In genomic region chr7:132575987-132576722, GRCh38 we compare ENCODE assay signal across 9 cellular contexts. TPM values are rescaled to one million over a fixed set of nuclear protein-coding genes. Genes with fewer than 3 reads are reported as not detected.
DNase-seq lines count a peak whose midpoint lies in the region; ATAC-seq and TF ChIP-seq lines count a peak whose summit lies in the region.
"Had no signal": no experiment of that assay in that cellular context is flagged by ENCODE, and none has a peak within 500 bp of the region (broad histone marks: within the 10 kb centered on the region; RNA-seq: fewer than 3 reads in every experiment).

A gene with protein sequence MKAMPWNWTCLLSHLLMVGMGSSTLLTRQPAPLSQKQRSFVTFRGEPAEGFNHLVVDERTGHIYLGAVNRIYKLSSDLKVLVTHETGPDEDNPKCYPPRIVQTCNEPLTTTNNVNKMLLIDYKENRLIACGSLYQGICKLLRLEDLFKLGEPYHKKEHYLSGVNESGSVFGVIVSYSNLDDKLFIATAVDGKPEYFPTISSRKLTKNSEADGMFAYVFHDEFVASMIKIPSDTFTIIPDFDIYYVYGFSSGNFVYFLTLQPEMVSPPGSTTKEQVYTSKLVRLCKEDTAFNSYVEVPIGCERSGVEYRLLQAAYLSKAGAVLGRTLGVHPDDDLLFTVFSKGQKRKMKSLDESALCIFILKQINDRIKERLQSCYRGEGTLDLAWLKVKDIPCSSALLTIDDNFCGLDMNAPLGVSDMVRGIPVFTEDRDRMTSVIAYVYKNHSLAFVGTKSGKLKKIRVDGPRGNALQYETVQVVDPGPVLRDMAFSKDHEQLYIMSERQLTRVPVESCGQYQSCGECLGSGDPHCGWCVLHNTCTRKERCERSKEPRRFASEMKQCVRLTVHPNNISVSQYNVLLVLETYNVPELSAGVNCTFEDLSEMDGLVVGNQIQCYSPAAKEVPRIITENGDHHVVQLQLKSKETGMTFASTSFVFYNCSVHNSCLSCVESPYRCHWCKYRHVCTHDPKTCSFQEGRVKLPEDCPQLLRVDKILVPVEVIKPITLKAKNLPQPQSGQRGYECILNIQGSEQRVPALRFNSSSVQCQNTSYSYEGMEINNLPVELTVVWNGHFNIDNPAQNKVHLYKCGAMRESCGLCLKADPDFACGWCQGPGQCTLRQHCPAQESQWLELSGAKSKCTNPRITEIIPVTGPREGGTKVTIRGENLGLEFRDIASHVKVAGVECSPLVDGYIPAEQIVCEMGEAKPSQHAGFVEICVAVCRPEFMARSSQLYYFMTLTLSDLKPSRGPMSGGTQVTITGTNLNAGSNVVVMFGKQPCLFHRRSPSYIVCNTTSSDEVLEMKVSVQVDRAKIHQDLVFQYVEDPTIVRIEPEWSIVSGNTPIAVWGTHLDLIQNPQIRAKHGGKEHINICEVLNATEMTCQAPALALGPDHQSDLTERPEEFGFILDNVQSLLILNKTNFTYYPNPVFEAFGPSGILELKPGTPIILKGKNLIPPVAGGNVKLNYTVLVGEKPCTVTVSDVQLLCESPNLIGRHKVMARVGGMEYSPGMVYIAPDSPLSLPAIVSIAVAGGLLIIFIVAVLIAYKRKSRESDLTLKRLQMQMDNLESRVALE (N-terminal part only) (minus strand): TSS chr7:132576470. CDS start chr7:132508693, 67,777 bp downstream.

- POLR2A ChIA-PET in WTC11 (lab: Charles Lee), result no interaction called here

- H3K36me3 Mint-ChIP-seq in WTC11, result no peaks in the 10 kb centered on the region

- H3K4me3 ChIP-seq in heart right ventricle, result peak within 1 kb of the TSS; percentile 44 to 76 (median 62)
- peak within 1 kb of the TSS; percentile 70 for H3K4me3 ChIP-seq in psoas muscle

- CTCF ChIA-PET in WTC11 (lab: Charles Lee), result interaction anchor here (0.6 to 2.2 kb wide), 6 partner anchors 9 to 258 kb away, joined by 3 to 12 read pairs (median 4); no protein-coding TSS in a partner anchor

- intact Hi-C loops in heart right ventricle (cut with DNase I), result loop anchor here (1.0 to 10.0 kb wide), 15 partner anchors 59 to 884 kb away; no protein-coding TSS in a partner anchor
- intact Hi-C loops in psoas muscle (cut with DNase I), result loop anchor here (5.0 to 10.0 kb wide), 2 partner anchors 179 to 181 kb away; no protein-coding TSS in a partner anchor

- H3K4me1 ChIP-seq in heart right ventricle, result peaks cover 7 to 46% (median 25%) of the 10 kb centered on the region in 9 donors
- H3K4me1 ChIP-seq in psoas muscle, result peaks cover 12% of the 10 kb centered on the region

- no peak within 1 kb of the TSS for H3K27ac Mint-ChIP-seq in WTC11

- H3K36me3 ChIP-seq in heart right ventricle (no peaks in the 10 kb centered on the region), psoas muscle (ENCODE audit: insufficient read depth in 1 of 2, low read depth in 1 of 2) (no peaks in the 10 kb centered on the region)

- TF ChIP-seq CTCF in WTC11 (IDR thresholded peaks at IDR 0.05) (no peak), heart right ventricle (IDR thresholded peaks at IDR 0.05) (no peak), psoas muscle (IDR thresholded peaks at IDR 0.05) (no peak)

- H3K27me3 Mint-ChIP-seq in WTC11 (ENCODE audit: low read depth), result peaks cover 86% of the 10 kb centered on the region

- H3K4me3 Mint-ChIP-seq in WTC11, result peak within 1 kb of the TSS; percentile 75

- H3K4me1 Mint-ChIP-seq in WTC11, result peaks cover 45% of the 10 kb centered on the region

- H3K27ac ChIP-seq in heart right ventricle (peak within 1 kb of the TSS in 9 of 10 donors; percentile 35 to 85 (median 71)), psoas muscle (no peak within 1 kb of the TSS)
- H3K27ac ChIP-seq: C4-2B had no signal

- H3K27me3 ChIP-seq in heart right ventricle (peaks cover 0 to 76% (median 52%) of the 10 kb centered on the region in 7 donors), psoas muscle (ENCODE audit: insufficient read depth in 3 of 3, low read length in 2 of 3) (peaks cover 0 to 53% (median 14%) of the 10 kb centered on the region in 3 donors)

- peak; percentile 5 for DNase-seq in NCI-H146 (lab: John Stamatoyannopoulos, UW)
- no peak for DNase-seq in NCI-H146 treated with DMSO at 0.1 percent for 48 hours (lab: John Stamatoyannopoulos, UW; ENCODE audit: unreplicated experiment)
- peak; percentile 29 for DNase-seq in WTC11 (ENCODE audit: low spot score)
- DNase-seq in heart right ventricle, result peak in 1 of 2 donors; percentile 25
- DNase-seq in psoas muscle, result peak in 1 of 2 donors; percentile 53
- no peak for DNase-seq in activated effector memory CD4-positive, alpha-beta T cell treated with Interleukin-2 at 50 U/mL for 16 hours

- no peak for ATAC-seq in WTC11
- peak; percentile 2 to 54 (median 12) for ATAC-seq in heart right ventricle
- peak; percentile 15 to 35 (median 30) for ATAC-seq in psoas muscle
- ATAC-seq in GM21529 (IDR thresholded peaks at IDR 0.05; ENCODE audit: unreplicated experiment), result no peak
- ATAC-seq in HG02884 (IDR thresholded peaks at IDR 0.05; ENCODE audit: unreplicated experiment), result no peak

- H3K9me3 ChIP-seq in heart right ventricle, result no peaks in the 10 kb centered on the region
- H3K9me3 ChIP-seq in psoas muscle, result no peaks in the 10 kb centered on the region

- H3K9me3 Mint-ChIP-seq in WTC11, result no peaks in the 10 kb centered on the region

- 0 to 1% methylated on average over 64 to 65 of the region's 65 CpGs for WGBS in heart right ventricle, 2 donors
- 0 to 1% (median 1%) methylated on average over 58 to 65 of the region's 65 CpGs for WGBS in psoas muscle, 3 donors

TF ChIP-seq in WTC11, 78 proteins besides CTCF, POLR2A, EP300 and RAD21:
- TF ChIP-seq, protein P1, sequence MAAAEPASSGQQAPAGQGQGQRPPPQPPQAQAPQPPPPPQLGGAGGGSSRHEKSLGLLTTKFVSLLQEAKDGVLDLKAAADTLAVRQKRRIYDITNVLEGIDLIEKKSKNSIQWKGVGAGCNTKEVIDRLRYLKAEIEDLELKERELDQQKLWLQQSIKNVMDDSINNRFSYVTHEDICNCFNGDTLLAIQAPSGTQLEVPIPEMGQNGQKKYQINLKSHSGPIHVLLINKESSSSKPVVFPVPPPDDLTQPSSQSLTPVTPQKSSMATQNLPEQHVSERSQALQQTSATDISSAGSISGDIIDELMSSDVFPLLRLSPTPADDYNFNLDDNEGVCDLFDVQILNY (CRISPR knock-in tag; IDR thresholded peaks at IDR 0.05), result no peak
- TF ChIP-seq, protein P2, sequence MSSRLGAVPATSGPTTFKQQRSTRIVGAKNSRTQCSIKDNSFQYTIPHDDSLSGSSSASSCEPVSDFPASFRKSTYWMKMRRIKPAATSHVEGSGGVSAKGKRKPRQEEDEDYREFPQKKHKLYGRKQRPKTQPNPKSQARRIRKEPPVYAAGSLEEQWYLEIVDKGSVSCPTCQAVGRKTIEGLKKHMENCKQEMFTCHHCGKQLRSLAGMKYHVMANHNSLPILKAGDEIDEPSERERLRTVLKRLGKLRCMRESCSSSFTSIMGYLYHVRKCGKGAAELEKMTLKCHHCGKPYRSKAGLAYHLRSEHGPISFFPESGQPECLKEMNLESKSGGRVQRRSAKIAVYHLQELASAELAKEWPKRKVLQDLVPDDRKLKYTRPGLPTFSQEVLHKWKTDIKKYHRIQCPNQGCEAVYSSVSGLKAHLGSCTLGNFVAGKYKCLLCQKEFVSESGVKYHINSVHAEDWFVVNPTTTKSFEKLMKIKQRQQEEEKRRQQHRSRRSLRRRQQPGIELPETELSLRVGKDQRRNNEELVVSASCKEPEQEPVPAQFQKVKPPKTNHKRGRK (CRISPR knock-in tag; IDR thresholded peaks at IDR 0.05; ENCODE audit: borderline replicate concordance), result no peak
- TF ChIP-seq GABPB1 (CRISPR knock-in tag; IDR thresholded peaks at IDR 0.05) (no peak), NR1H2 (CRISPR knock-in tag; IDR thresholded peaks at IDR 0.05) (no peak), FOXK1 (CRISPR knock-in tag; IDR thresholded peaks at IDR 0.05) (no peak), JUN (CRISPR knock-in tag; IDR thresholded peaks at IDR 0.05) (no peak), USF1 (CRISPR knock-in tag; IDR thresholded peaks at IDR 0.05) (no peak), EMX1 (CRISPR knock-in tag; IDR thresholded peaks at IDR 0.05) (no peak), ERG (CRISPR knock-in tag; IDR thresholded peaks at IDR 0.05) (no peak), NR2C2 (CRISPR knock-in tag; IDR thresholded peaks at IDR 0.05) (no peak)

RNA-seq across cellular contexts. Expression of the gene that starts here (rescaled TPM):
- total RNA-seq in WTC11 (2021) (0.41 to 0.81 TPM (median 0.46 TPM) in 3 replicates), heart right ventricle (10 to 100 TPM in 9 of 10 donors, 1 to 10 TPM in 1; 7.4 to 17.0 (median 12.5) TPM), psoas muscle (1 to 10 TPM in 3 of 4 donors, under 1 TPM in 1; 0.88 to 2.5 (median 1.3) TPM)
- polyA plus RNA-seq in heart right ventricle (1 to 10 TPM in 1 of 2 donors, under 1 TPM in 1; 0.83 to 5.0 TPM), psoas muscle (under 1 TPM; 0.15 to 0.38 (median 0.16) TPM)

Comparison
In these comparisons a context has a peak if more than half of its experiments do, and no peak if none do; other contexts are left out.
1. Peak in DNase-seq in WTC11; RNA of the gene not detected or under 1 TPM.
2. ATAC-seq: peak in heart right ventricle (8 of 8) and psoas muscle (4 of 4); none in WTC11 (single experiment), GM21529 (single experiment) and HG02884 (single experiment).